8 cellular contexts compared by ENCODE assay signal in genomic region chr19:47035127-47035494, GRCh38. TPM values are rescaled to one million over a fixed set of nuclear protein-coding genes. Genes with fewer than 3 reads are reported as not detected.
DNase-seq lines count a peak whose midpoint lies in the region; ATAC-seq, FAIRE-seq and TF ChIP-seq lines count a peak whose summit lies in the region.

No MANE protein-coding gene starts in this region.

- in situ Hi-C loops in GM13976 (cut with MboI; ENCODE audit: low sequenced_read_pairs, unreplicated experiment), result no loop called here

- H3K9me3 Mint-ChIP-seq in stimulated activated naive CD8-positive, alpha-beta T cell treated with anti-CD3 and anti-CD28 coated beads, Interleukin-15, Interleukin-2, amounts not matched to agents 100 ng/mL and 50 ng/mL, for 24 hours, result no peaks in the 10 kb centered on the region

- no peak for TF ChIP-seq EP300 in H1 (IDR thresholded peaks at IDR 0.05; ENCODE audit: borderline replicate concordance in 1 of 2, low read depth in 2 of 2, low read length in 2 of 2)

- H4K5ac ChIP-seq in H1 (ENCODE audit: insufficient read length, low read depth, low read length), result peak overlapping the region; percentile 1

- no peaks in the 10 kb centered on the region for H3K36me3 Mint-ChIP-seq in stimulated activated naive CD8-positive, alpha-beta T cell treated with anti-CD3 and anti-CD28 coated beads, Interleukin-15, Interleukin-2, amounts not matched to agents 100 ng/mL and 50 ng/mL, for 24 hours (ENCODE audit: low read depth)

- H3K79me1 ChIP-seq in H1 (ENCODE audit: low read depth, low read length) (no peaks in the 10 kb centered on the region), trophoblast cell (ENCODE audit: low read length) (no peaks in the 10 kb centered on the region)

- H2AFZ ChIP-seq in H1 (ENCODE audit: low read length), result no peak overlapping the region; the same call in 1 of the 2 replicates
- H2AFZ ChIP-seq in trophoblast cell (ENCODE audit: insufficient read depth, low read length, poor library complexity), result no peak overlapping the region

- H2BK5ac ChIP-seq in H1 (ENCODE audit: low read depth, low read length) (peak overlapping the region; percentile 60; the same call in 1 of the 2 replicates), trophoblast cell (ENCODE audit: low read depth, low read length, poor library complexity) (no peak overlapping the region)

- no peak overlapping the region for H2BK15ac ChIP-seq in H1 (ENCODE audit: low read length)

- peak overlapping the region; percentile 86 for H3K18ac ChIP-seq in H1 (ENCODE audit: extremely low read depth, low read length)
- no peak overlapping the region for H3K18ac ChIP-seq in trophoblast cell (ENCODE audit: low read length)

- H3K56ac ChIP-seq in H1 (replicated peaks; ENCODE audit: insufficient read length, low read depth, low read length), result no peak overlapping the region

- peak overlapping the region; percentile 57 to 77 for H3K4me2 ChIP-seq in H1 (ENCODE audit: insufficient read depth in 1 of 2, low read depth in 2 of 2, low read length in 2 of 2)
- H3K4me2 ChIP-seq in trophoblast cell (ENCODE audit: low read length), result peak overlapping the region; percentile 67

- DNase-seq in stimulated activated naive CD8-positive, alpha-beta T cell treated with anti-CD3 and anti-CD28 coated beads, Interleukin-15, Interleukin-2, amounts not matched to agents 100 U/mL and 50 U/mL, for 24 hours, result no peak
- DNase-seq in RWPE1 (ENCODE audit: low spot score) (no peak), H1 (ENCODE audit: low read depth in 1 of 2, low spot score in 2 of 2) (no peak), trophoblast cell (no peak), GM13976 (ENCODE audit: low spot score) (no peak)

- H3K36me3 ChIP-seq in H1 (ENCODE audit: control insufficient read depth in 2 of 4, insufficient read depth in 4 of 4, low read length in 3 of 4), result no peaks in the 10 kb centered on the region
- H3K36me3 ChIP-seq in trophoblast cell (ENCODE audit: control insufficient read depth in 1 of 2, insufficient read depth in 2 of 2, low read length in 2 of 2), result no peaks in the 10 kb centered on the region

- no peak for TF ChIP-seq POLR2A in H1 (IDR thresholded peaks at IDR 0.05; ENCODE audit: control extremely low read depth in 1 of 2, low read depth in 2 of 2, low read length in 2 of 2)

- H3K9me3 ChIP-seq in H1 (ENCODE audit: insufficient read depth in 2 of 2, low read depth in 1 of 2, low read length in 1 of 2) (no peaks in the 10 kb centered on the region), trophoblast cell (ENCODE audit: insufficient read depth, low read depth, low read length) (no peaks in the 10 kb centered on the region)

- H2AK5ac ChIP-seq in H1 (ENCODE audit: low read depth, low read length), result no peak overlapping the region
- H2AK5ac ChIP-seq in trophoblast cell (ENCODE audit: low read length), result no peak overlapping the region

- H3K27me3 ChIP-seq in H1 (replicated peaks in 1 of 4; ENCODE audit: control insufficient read depth in 3 of 4, extremely low read depth in 1 of 4, insufficient read depth in 3 of 4, low read length in 3 of 4), result no peaks in the 10 kb centered on the region; a peak in 1 of 7 replicates
- no peaks in the 10 kb centered on the region for H3K27me3 ChIP-seq in trophoblast cell (ENCODE audit: insufficient read depth, low read length)

- H4K12ac ChIP-seq in trophoblast cell (ENCODE audit: low read depth, low read length), result no peak overlapping the region

- H3K27ac ChIP-seq in RWPE1, result peak overlapping the region; percentile 89
- no peak overlapping the region for H3K27ac ChIP-seq in H1 (ENCODE audit: low read depth, low read length)
- H3K27ac ChIP-seq in trophoblast cell (ENCODE audit: low read depth, low read length), result no peak overlapping the region

- no peak for TF ChIP-seq CTCF in RWPE1 (conservative IDR thresholded peaks at IDR 0.05; ENCODE audit: low read depth)
- no peak for TF ChIP-seq CTCF in H1 (IDR thresholded peaks at IDR 0.05; ENCODE audit: control extremely low read depth in 1 of 3, insufficient read depth in 1 of 3, low read depth in 1 of 3, low read length in 3 of 3)
- no peak for TF ChIP-seq CTCF in GM13976 (IDR thresholded peaks at IDR 0.05; ENCODE audit: borderline replicate concordance, control extremely low read depth, extremely low read depth, insufficient read depth, missing control alignments)

- H4K20me1 ChIP-seq in H1 (replicated peaks in 1 of 2; ENCODE audit: control insufficient read depth in 1 of 2, insufficient read depth in 2 of 2, low read length in 2 of 2), result peaks cover 0 to 2% of the 10 kb centered on the region in 2 experiments

- no peak overlapping the region for H3K14ac ChIP-seq in H1 (ENCODE audit: insufficient read length)
- H3K14ac ChIP-seq in trophoblast cell (ENCODE audit: low read length), result no peak overlapping the region

- CTCF ChIA-PET in RWPE1 (lab: Yijun Ruan, JAX) (interaction anchor here (0.6 to 1.3 kb wide), 4 partner anchors 22 to 688 kb away, joined by 3 to 4 read pairs (median 3); partner anchors contain the start of gene PPP5C), H1 (lab: Charles Lee; ENCODE audit: partially characterized antibody) (interaction anchor here (0.6 to 6.5 kb wide), 25 partner anchors 10 to 754 kb away, joined by 3 to 48 read pairs (median 4); partner anchors contain the start of genes NPAS1, SAE1 and ZC3H4)

- no peak for FAIRE-seq in H1 (lab: Jason Lieb, UNC)

- H3K4me3 ChIP-seq in H1 (ENCODE audit: extremely low read depth in 1 of 4, insufficient read depth in 2 of 4, low read depth in 3 of 4, low read length in 4 of 4) (peak overlapping the region; percentile 23 to 65 (median 47); a peak in 7 of 8 replicates), trophoblast cell (ENCODE audit: low read depth, low read length) (no peak overlapping the region)

- peak overlapping the region; percentile 78 for H3K27ac Mint-ChIP-seq in stimulated activated naive CD8-positive, alpha-beta T cell treated with anti-CD3 and anti-CD28 coated beads, Interleukin-15, Interleukin-2, amounts not matched to agents 100 ng/mL and 50 ng/mL, for 24 hours

- TF ChIP-seq RAD21 in H1 (IDR thresholded peaks at IDR 0.05 in 1 of 2, conservative IDR thresholded peaks at IDR 0.05 in 1 of 2; ENCODE audit: low read depth in 2 of 2, low read length in 2 of 2), result no peak

- POLR2A ChIA-PET in RWPE1 (lab: Yijun Ruan, JAX; ENCODE audit: low non-redundant PET) (no interaction called here), H1 (lab: Charles Lee; ENCODE audit: partially characterized antibody) (interaction anchor here (0.6 to 2.5 kb wide), 11 partner anchors 9 to 730 kb away, joined by 3 to 10 read pairs (median 4); partner anchors contain the start of gene ZC3H4)

- no peak overlapping the region for H3K4ac ChIP-seq in H1 (replicated peaks; ENCODE audit: insufficient read length, low read depth, low read length)
- no peak overlapping the region for H3K4ac ChIP-seq in trophoblast cell (ENCODE audit: low read depth, low read length)

- 50% methylated on average over 9 of the region's 9 CpGs; no CpG with 5 or more reads in 1 of the 2 experiments for WGBS in H1 (ENCODE audit: extremely low coverage in 1 of 2, insufficient coverage in 1 of 2, insufficient read length in 1 of 2, insufficient replicate concordance in 2 of 2, low coverage in 1 of 2, low lambda C conversion rate in 2 of 2, missing lambda C conversion rate in 1 of 2), 2 experiments
- WGBS in trophoblast cell (ENCODE audit: extremely low coverage, insufficient coverage, insufficient read length), result no CpG with 5 or more reads among the region's 9 CpGs

- H2BK120ac ChIP-seq in H1 (replicated peaks; ENCODE audit: low read depth, low read length) (no peak overlapping the region), trophoblast cell (ENCODE audit: insufficient read depth, low read length, poor library complexity) (no peak overlapping the region)

- H2BK12ac ChIP-seq in H1 (ENCODE audit: low read depth, low read length) (no peak overlapping the region), trophoblast cell (ENCODE audit: low read length) (no peak overlapping the region)

- ATAC-seq in stimulated activated naive CD8-positive, alpha-beta T cell treated with anti-CD3 and anti-CD28 coated beads, Interleukin-15, Interleukin-2, amounts not matched to agents 100 U/mL and 50 U/mL, for 24 hours, result no peak
- ATAC-seq in HG03045 (IDR thresholded peaks at IDR 0.05; ENCODE audit: unreplicated experiment) (no peak), HG03108 (IDR thresholded peaks at IDR 0.05; ENCODE audit: unreplicated experiment) (no peak)

- H4K91ac ChIP-seq in H1 (replicated peaks; ENCODE audit: insufficient read length, low read length) (no peak overlapping the region), trophoblast cell (ENCODE audit: low read depth, low read length) (no peak overlapping the region)

- no peak overlapping the region for H3K23ac ChIP-seq in H1 (ENCODE audit: insufficient read length)
- no peak overlapping the region for H3K23ac ChIP-seq in trophoblast cell (ENCODE audit: low read length)

- no peak overlapping the region for H2BK20ac ChIP-seq in H1 (ENCODE audit: low read length)

- H3K23me2 ChIP-seq in H1 (ENCODE audit: low read depth, low read length), result peaks cover 4% of the 10 kb centered on the region; the same call in 1 of the 2 replicates

- H3K9ac ChIP-seq in H1 (replicated peaks in 1 of 4; ENCODE audit: extremely low read depth in 1 of 4, low read depth in 3 of 4, low read length in 3 of 4), result no peak overlapping the region
- no peak overlapping the region for H3K9ac ChIP-seq in trophoblast cell (ENCODE audit: low read length)

- peaks cover 5% of the 10 kb centered on the region for H3K27me3 Mint-ChIP-seq in stimulated activated naive CD8-positive, alpha-beta T cell treated with anti-CD3 and anti-CD28 coated beads, Interleukin-15, Interleukin-2, amounts not matched to agents 100 ng/mL and 50 ng/mL, for 24 hours

- H3K4me1 ChIP-seq in H1 (replicated peaks in 1 of 4; ENCODE audit: control insufficient read depth in 3 of 4, insufficient read depth in 4 of 4, low read length in 3 of 4) (peaks cover 3 to 7% (median 6%) of the 10 kb centered on the region in 4 experiments; a peak in 6 of 7 replicates), trophoblast cell (ENCODE audit: control insufficient read depth in 1 of 2, insufficient read depth in 2 of 2, low read length in 2 of 2) (peaks cover 0 to 2% of the 10 kb centered on the region in 2 experiments)

- H4K8ac ChIP-seq in H1 (ENCODE audit: extremely low read depth, insufficient read depth, low read length) (no peak overlapping the region), trophoblast cell (ENCODE audit: low read depth, low read length) (no peak overlapping the region)

- peak overlapping the region; percentile 82 for H3K4me3 Mint-ChIP-seq in stimulated activated naive CD8-positive, alpha-beta T cell treated with anti-CD3 and anti-CD28 coated beads, Interleukin-15, Interleukin-2, amounts not matched to agents 100 ng/mL and 50 ng/mL, for 24 hours

- no peaks in the 10 kb centered on the region for H3K79me2 ChIP-seq in H1 (ENCODE audit: control insufficient read depth in 1 of 2, insufficient read depth in 2 of 2, low read length in 2 of 2)
- H3K79me2 ChIP-seq in trophoblast cell (ENCODE audit: control insufficient read depth, insufficient read depth, low read length, poor library complexity), result no peaks in the 10 kb centered on the region

- peaks cover 21% of the 10 kb centered on the region for H3K4me1 Mint-ChIP-seq in stimulated activated naive CD8-positive, alpha-beta T cell treated with anti-CD3 and anti-CD28 coated beads, Interleukin-15, Interleukin-2, amounts not matched to agents 100 ng/mL and 50 ng/mL, for 24 hours (ENCODE audit: low read depth)

RNA-seq across cellular contexts. Expression of gene TMEM160, which starts 13.3 kb away (rescaled TPM):
- 57.5 and 61.7 TPM in 2 replicates for total RNA-seq in H1 (2021; fragmentation: NEBNext Ultra II Directional; extraction: Animal tissue kit (Norgen Biotek cat#: 25700))
- 152 and 209 TPM in 2 replicates for polyA plus RNA-seq in H1 (2011; rRNA removed)
- polyA plus RNA-seq in H1 (2011; cell fraction: cytosol; rRNA removed), result 87.1 TPM
- polyA plus RNA-seq in H1 (2011; cell fraction: nucleus; rRNA removed), result 85.1 TPM
- polyA plus RNA-seq in H1 (2012, experiment 1 of 2), result 19.0 to 57.5 TPM (median 50.3 TPM) in 4 replicates
- polyA plus RNA-seq in H1 (2012, experiment 2 of 2), result 55.3 TPM
- polyA plus RNA-seq in H1 (2013, experiment 1 of 2), result 61.7 TPM
- polyA plus RNA-seq in H1 (2013, experiment 2 of 2), result 60.3 TPM
- 2.0 and 2.2 TPM in 2 replicates for polyA minus RNA-seq in H1 (2011; rRNA and poly(A)+ RNA removed)
- 19.2 TPM for polyA minus RNA-seq in H1 (2011; cell fraction: cytosol; rRNA and poly(A)+ RNA removed)
- 26.7 TPM for polyA minus RNA-seq in H1 (2011; cell fraction: nucleus; rRNA and poly(A)+ RNA removed)
- 32.3 and 35.7 TPM in 2 replicates for polyA plus RNA-seq in trophoblast cell (2013)

RNA-seq across cellular contexts. Expression of gene NPAS1, which starts 15.5 kb away (rescaled TPM):
- total RNA-seq in H1 (2021; fragmentation: NEBNext Ultra II Directional; extraction: Animal tissue kit (Norgen Biotek cat#: 25700)), result 9.0 and 9.9 TPM in 2 replicates
- 13.9 and 26.8 TPM in 2 replicates for polyA plus RNA-seq in H1 (2011; rRNA removed)
- 17.3 TPM for polyA plus RNA-seq in H1 (2011; cell fraction: cytosol; rRNA removed)
- 27.9 TPM for polyA plus RNA-seq in H1 (2011; cell fraction: nucleus; rRNA removed)
- 7.4 to 12.8 TPM (median 11.3 TPM) in 4 replicates for polyA plus RNA-seq in H1 (2012, experiment 1 of 2)
- polyA plus RNA-seq in H1 (2012, experiment 2 of 2), result 9.8 TPM
- polyA plus RNA-seq in H1 (2013, experiment 1 of 2), result 6.6 TPM
- 5.8 TPM for polyA plus RNA-seq in H1 (2013, experiment 2 of 2)
- polyA minus RNA-seq in H1 (2011; rRNA and poly(A)+ RNA removed), result 2.4 and 4.5 TPM in 2 replicates
- 9.7 TPM for polyA minus RNA-seq in H1 (2011; cell fraction: cytosol; rRNA and poly(A)+ RNA removed)
- polyA minus RNA-seq in H1 (2011; cell fraction: nucleus; rRNA and poly(A)+ RNA removed), result 9.2 TPM
- polyA plus RNA-seq in trophoblast cell (2013), result 0.43 and 0.53 TPM in 2 replicates
